Comparison of ENCODE assay signal across 17 cellular contexts in genomic region chr12:27304856-27305255, GRCh38.
"Had no signal": no experiment of that assay in that cellular context is flagged by ENCODE, and none has a peak within 500 bp of the region (broad histone marks: within the 10 kb centered on the region; RNA-seq: fewer than 3 reads in every experiment).

No MANE protein-coding gene starts in this region.

- H3K4me3 ChIP-seq: colonic mucosa, hepatocyte, left ventricle myocardium inferior, testis had no signal

- FAIRE-seq: urothelium cell line had no signal

- H3K27ac ChIP-seq: colonic mucosa, hepatocyte, left ventricle myocardium inferior, testis had no signal

- H3K27me3 ChIP-seq: colonic mucosa, hepatocyte, testis had no signal

- ATAC-seq: activated T-helper 17 cell treated with anti-CD3 and anti-CD28 coated beads, Interleukin-2, amount 50 U/mL, for 72 hours; stimulated activated naive CD8-positive, alpha-beta T cell treated with anti-CD3 and anti-CD28 coated beads, Interleukin-15, Interleukin-2, amounts not matched to agents 100 U/mL and 50 U/mL, for 24 hours; WTC11 had no signal

- H3K9me3 ChIP-seq: colonic mucosa, left ventricle myocardium inferior, testis had no signal

- H3K4me1 ChIP-seq: colonic mucosa, testis had no signal

- DNase-seq: activated CD4-positive, alpha-beta T cell treated with anti-CD3 and anti-CD28 coated beads, Interleukin-2, amount 10 ng/mL, durations not matched to agents 24 days and 14 days; activated CD8-positive, alpha-beta memory T cell treated with anti-CD3 and anti-CD28 coated beads for 24 hours; activated naive CD4-positive, alpha-beta T cell treated with anti-CD3 and anti-CD28 coated beads, Interleukin-2, amount 10 ng/mL, durations not matched to agents 7 days and 5 days; colonic mucosa; effector CD4-positive, alpha-beta T cell; kidney; left ventricle myocardium inferior; mesendoderm; nephron progenitor cell; stimulated activated CD4-positive, alpha-beta T cell treated with anti-CD3 and anti-CD28 coated beads, Interleukin-2, amount 100 ng/mL, for 48 hours; stimulated activated naive CD8-positive, alpha-beta T cell treated with anti-CD3 and anti-CD28 coated beads, Interleukin-15, Interleukin-2, amounts not matched to agents 100 U/mL and 50 U/mL, for 24 hours; T1000; testis had no signal
